1 cellular context compared by ENCODE assay signal in the genomic region with DNA sequence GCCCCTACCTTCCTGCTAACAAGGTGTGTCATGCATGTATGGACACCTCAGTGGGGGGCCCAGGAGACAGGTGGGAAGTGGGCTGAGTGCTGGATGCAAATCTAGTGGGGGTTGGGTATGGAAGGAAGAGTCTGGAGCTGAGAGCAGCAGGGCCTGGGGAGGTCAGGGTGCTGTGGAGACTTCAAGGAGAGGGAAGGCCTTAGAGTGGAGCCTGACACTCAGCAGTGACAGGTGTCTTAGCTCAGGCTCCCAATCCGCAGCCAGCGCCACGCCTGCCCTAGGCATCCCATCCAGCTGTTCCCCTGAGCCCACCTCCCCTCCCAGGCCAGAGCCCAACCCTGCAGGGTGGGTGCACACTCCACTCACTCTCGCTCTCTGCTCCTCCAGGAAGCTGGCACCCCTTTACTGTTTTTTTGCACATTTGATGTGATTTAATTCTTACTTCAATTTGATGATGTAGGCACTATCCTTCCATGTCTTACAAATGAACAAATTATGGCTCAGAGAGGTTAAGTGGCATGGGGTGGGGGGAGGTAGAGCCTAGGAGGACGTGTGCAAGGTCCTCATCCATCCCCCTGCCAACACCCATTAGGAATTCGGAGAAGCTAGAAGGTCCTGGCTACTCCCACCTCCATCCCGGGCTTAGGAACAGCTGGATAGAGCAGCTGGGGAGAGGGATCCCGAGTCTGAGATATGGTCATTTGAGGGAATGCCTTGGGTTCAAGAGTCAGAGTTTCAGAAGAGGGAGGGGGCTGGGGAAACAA.
TF ChIP-seq lines count a peak whose summit lies in the region.

No MANE protein-coding gene starts in this region.

TF ChIP-seq in HepG2, 621 proteins besides CTCF, POLR2A, EP300 and RAD21:
- TF ChIP-seq ZNF891 (CRISPR knock-in tag; IDR thresholded peaks at IDR 0.05) (0 out of 2 replicates have a peak, but pooled peaks have one; percentile 25), NRL (CRISPR knock-in tag; IDR thresholded peaks at IDR 0.05; ENCODE audit: borderline replicate concordance) (0 out of 2 replicates have a peak, but pooled peaks have one; percentile 38), MIER2 (CRISPR knock-in tag; IDR thresholded peaks at IDR 0.05) (no peak), ZNF557 (CRISPR knock-in tag; IDR thresholded peaks at IDR 0.05) (no peak), STAG1 (CRISPR knock-in tag; IDR thresholded peaks at IDR 0.05) (no peak), JUN (CRISPR knock-in tag; IDR thresholded peaks at IDR 0.05) (no peak), MAFF (IDR thresholded peaks at IDR 0.05; ENCODE audit: low read depth, low read length) (0 out of 2 replicates have a peak, but pooled peaks have one; percentile 25), SIX4 (CRISPR knock-in tag; IDR thresholded peaks at IDR 0.05) (no peak), ZSCAN21 (CRISPR knock-in tag; IDR thresholded peaks at IDR 0.05; ENCODE audit: borderline replicate concordance) (no peak), SPEN (CRISPR knock-in tag; IDR thresholded peaks at IDR 0.05; ENCODE audit: low read depth) (no peak), TGIF2 (CRISPR knock-in tag; IDR thresholded peaks at IDR 0.05) (no peak), MAFK (conservative IDR thresholded peaks at IDR 0.05 in 1 of 2, IDR thresholded peaks at IDR 0.05 in 1 of 2; ENCODE audit: low read length in 2 of 2) (peak in 1 of 2 experiments; percentile 62; a peak in 3 of 4 replicates), SAP130 (CRISPR knock-in tag; IDR thresholded peaks at IDR 0.05; ENCODE audit: low read depth) (no peak)
- TF ChIP-seq, protein P1, sequence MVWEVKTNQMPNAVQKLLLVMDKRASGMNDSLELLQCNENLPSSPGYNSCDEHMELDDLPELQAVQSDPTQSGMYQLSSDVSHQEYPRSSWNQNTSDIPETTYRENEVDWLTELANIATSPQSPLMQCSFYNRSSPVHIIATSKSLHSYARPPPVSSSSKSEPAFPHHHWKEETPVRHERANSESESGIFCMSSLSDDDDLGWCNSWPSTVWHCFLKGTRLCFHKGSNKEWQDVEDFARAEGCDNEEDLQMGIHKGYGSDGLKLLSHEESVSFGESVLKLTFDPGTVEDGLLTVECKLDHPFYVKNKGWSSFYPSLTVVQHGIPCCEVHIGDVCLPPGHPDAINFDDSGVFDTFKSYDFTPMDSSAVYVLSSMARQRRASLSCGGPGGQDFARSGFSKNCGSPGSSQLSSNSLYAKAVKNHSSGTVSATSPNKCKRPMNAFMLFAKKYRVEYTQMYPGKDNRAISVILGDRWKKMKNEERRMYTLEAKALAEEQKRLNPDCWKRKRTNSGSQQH (CRISPR knock-in tag; IDR thresholded peaks at IDR 0.05; ENCODE audit: low read depth): no peak
- TF ChIP-seq, protein P2, sequence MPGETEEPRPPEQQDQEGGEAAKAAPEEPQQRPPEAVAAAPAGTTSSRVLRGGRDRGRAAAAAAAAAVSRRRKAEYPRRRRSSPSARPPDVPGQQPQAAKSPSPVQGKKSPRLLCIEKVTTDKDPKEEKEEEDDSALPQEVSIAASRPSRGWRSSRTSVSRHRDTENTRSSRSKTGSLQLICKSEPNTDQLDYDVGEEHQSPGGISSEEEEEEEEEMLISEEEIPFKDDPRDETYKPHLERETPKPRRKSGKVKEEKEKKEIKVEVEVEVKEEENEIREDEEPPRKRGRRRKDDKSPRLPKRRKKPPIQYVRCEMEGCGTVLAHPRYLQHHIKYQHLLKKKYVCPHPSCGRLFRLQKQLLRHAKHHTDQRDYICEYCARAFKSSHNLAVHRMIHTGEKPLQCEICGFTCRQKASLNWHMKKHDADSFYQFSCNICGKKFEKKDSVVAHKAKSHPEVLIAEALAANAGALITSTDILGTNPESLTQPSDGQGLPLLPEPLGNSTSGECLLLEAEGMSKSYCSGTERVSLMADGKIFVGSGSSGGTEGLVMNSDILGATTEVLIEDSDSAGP (CRISPR knock-in tag; IDR thresholded peaks at IDR 0.05; ENCODE audit: borderline replicate concordance): peak; percentile 26; the same call in 1 of the 2 replicates
- TF ChIP-seq, protein P3, sequence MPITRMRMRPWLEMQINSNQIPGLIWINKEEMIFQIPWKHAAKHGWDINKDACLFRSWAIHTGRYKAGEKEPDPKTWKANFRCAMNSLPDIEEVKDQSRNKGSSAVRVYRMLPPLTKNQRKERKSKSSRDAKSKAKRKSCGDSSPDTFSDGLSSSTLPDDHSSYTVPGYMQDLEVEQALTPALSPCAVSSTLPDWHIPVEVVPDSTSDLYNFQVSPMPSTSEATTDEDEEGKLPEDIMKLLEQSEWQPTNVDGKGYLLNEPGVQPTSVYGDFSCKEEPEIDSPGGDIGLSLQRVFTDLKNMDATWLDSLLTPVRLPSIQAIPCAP (CRISPR knock-in tag; IDR thresholded peaks at IDR 0.05; ENCODE audit: low read depth): no peak
